Comparison of ENCODE assay signal across 12 cellular contexts in genomic region chr21:15141236-15141970, GRCh38.
DNase-seq lines count a peak whose midpoint lies in the region; TF ChIP-seq lines count a peak whose summit lies in the region.
"Had no signal": no experiment of that assay in that cellular context is flagged by ENCODE, and none has a peak within 500 bp of the region (broad histone marks: within the 10 kb centered on the region; RNA-seq: fewer than 3 reads in every experiment).

No MANE protein-coding gene starts in this region.

- no peak overlapping the region for H3K27ac Mint-ChIP-seq in HFFc6
- H3K27ac Mint-ChIP-seq: CD14-positive monocyte had no signal

- H3K4me3 Mint-ChIP-seq in HFFc6: no peak overlapping the region
- H3K4me3 Mint-ChIP-seq: CD14-positive monocyte had no signal

- peaks cover 3% of the 10 kb centered on the region for H3K27me3 Mint-ChIP-seq in HFFc6 (ENCODE audit: insufficient read depth)

- no peaks in the 10 kb centered on the region for H3K4me1 Mint-ChIP-seq in HFFc6 (ENCODE audit: low read depth)

- no peaks in the 10 kb centered on the region for H3K9me3 Mint-ChIP-seq in HFFc6
- H3K9me3 Mint-ChIP-seq: CD14-positive monocyte had no signal

- TF ChIP-seq CTCF in GM10266 (IDR thresholded peaks at IDR 0.05; ENCODE audit: control insufficient read depth, insufficient read depth, low read depth, missing control alignments) (no peak), HFFc6 (IDR thresholded peaks at IDR 0.05) (no peak)

- H3K36me3 Mint-ChIP-seq in HFFc6 (ENCODE audit: low read depth): no peaks in the 10 kb centered on the region
- H3K36me3 Mint-ChIP-seq: CD14-positive monocyte had no signal

- DNase-seq in DMS53 treated with DMSO at 0.1 percent for 48 hours (lab: John Stamatoyannopoulos, UW; ENCODE audit: unreplicated experiment) (peak; percentile 27), NCI-H2107 (lab: John Stamatoyannopoulos, UW) (peak; percentile 3), cerebellum (ENCODE audit: low spot score) (peak; percentile 6), myocyte (ENCODE audit: low read depth) (peak; percentile 63), GM10266 (ENCODE audit: extremely low spot score) (no peak), HFFc6 (no peak), retina (no peak), SHP77 treated with DMSO at 0.1 percent for 48 hours (lab: John Stamatoyannopoulos, UW) (no peak)
- DNase-seq: mesendoderm; stimulated activated CD4-positive, alpha-beta T cell treated with anti-CD3 and anti-CD28 coated beads, Interleukin-2, amount 100 ng/mL, for 48 hours; stimulated activated naive CD8-positive, alpha-beta T cell treated with anti-CD3 and anti-CD28 coated beads, Interleukin-15, Interleukin-2, amounts not matched to agents 100 U/mL and 50 U/mL, for 24 hours had no signal

Comparison
In these comparisons a context has a peak if more than half of its experiments do, and no peak if none do; other contexts are left out.
1. DNase-seq: peak in DMS53 treated with DMSO at 0.1 percent for 48 hours (single experiment), NCI-H2107 (single experiment), cerebellum (single experiment) and myocyte (single experiment); none in GM10266 (single experiment), HFFc6 (single experiment), retina (single experiment) and SHP77 treated with DMSO at 0.1 percent for 48 hours (single experiment).